In genomic region chr20:20603339-20603990, GRCh38 we compare ENCODE assay signal across 8 cellular contexts.
DNase-seq lines count a peak whose midpoint lies in the region; ATAC-seq and TF ChIP-seq lines count a peak whose summit lies in the region.

No MANE protein-coding gene starts in this region.

- H3K79me2 ChIP-seq in GM23338 (replicated peaks; ENCODE audit: insufficient read depth) = no peaks in the 10 kb centered on the region

- H3K36me3 Mint-ChIP-seq in GM23338 (ENCODE audit: low read depth) = no peaks in the 10 kb centered on the region

- no peak overlapping the region for H3K4me2 ChIP-seq in GM23338

- POLR2A ChIA-PET in RWPE1 (lab: Yijun Ruan, JAX; ENCODE audit: low non-redundant PET) = no interaction called here

- no peaks in the 10 kb centered on the region for H3K9me3 Mint-ChIP-seq in GM23338

- peaks cover 10% of the 10 kb centered on the region; the same call in 1 of the 2 replicates for H3K4me1 ChIP-seq in GM23338 (ENCODE audit: insufficient read depth)

- DNase-seq in DMS79 treated with DMSO at 0.1 percent for 48 hours (lab: John Stamatoyannopoulos, UW) (peak; percentile 99), RWPE1 (ENCODE audit: low spot score) (peak; percentile 93), renal cortical epithelial cell (ENCODE audit: low read depth) (peak; percentile 82), GM23338 (ENCODE audit: low spot score) (no peak), activated T-cell treated with anti-CD3 and anti-CD28 coated beads for 4 hours (no peak)
- no peak for DNase-seq in activated effector memory CD4-positive, alpha-beta T cell treated with Interleukin-2 at 50 U/mL for 16 hours

- TF ChIP-seq CTCF in RWPE1 (conservative IDR thresholded peaks at IDR 0.05; ENCODE audit: low read depth) (no peak), GM23338 (conservative IDR thresholded peaks at IDR 0.05; ENCODE audit: low read depth in 2 of 2) (no peak)

- H3F3A ChIP-seq in GM23338 (replicated peaks; ENCODE audit: low read depth) = no peaks in the 10 kb centered on the region

- no peaks in the 10 kb centered on the region for H3K27me3 Mint-ChIP-seq in GM23338 (ENCODE audit: insufficient read depth, low read depth, poor library complexity)

- peaks cover 6% of the 10 kb centered on the region for H3K4me1 Mint-ChIP-seq in GM23338

- H3K4me3 ChIP-seq in GM23338 = no peak overlapping the region

- no peaks in the 10 kb centered on the region; the same call in 1 of the 2 replicates for H4K20me1 ChIP-seq in GM23338 (replicated peaks; ENCODE audit: insufficient read depth)

- no peaks in the 10 kb centered on the region; the same call in 1 of the 2 replicates for H3K36me3 ChIP-seq in GM23338 (ENCODE audit: insufficient read depth)

- no peak overlapping the region for H3K4me3 Mint-ChIP-seq in GM23338

- H2AFZ ChIP-seq in GM23338 = no peak overlapping the region

- no peak overlapping the region for H3K27ac Mint-ChIP-seq in GM23338

- no peaks in the 10 kb centered on the region for H3K27me3 ChIP-seq in GM23338 (ENCODE audit: insufficient read depth)

- ATAC-seq in GM21381 (IDR thresholded peaks at IDR 0.05; ENCODE audit: unreplicated experiment) (peak; percentile 97), HG03520 (IDR thresholded peaks at IDR 0.05; ENCODE audit: unreplicated experiment) (peak; percentile 99), GM23338 (no peak)

- H3K27ac ChIP-seq in RWPE1 = peak overlapping the region; percentile 56
- no peak overlapping the region for H3K27ac ChIP-seq in GM23338 (ENCODE audit: low read depth)

- CTCF ChIA-PET in RWPE1 (lab: Yijun Ruan, JAX) = interaction anchor here (1.2 kb wide), 1 partner anchor 9 kb away, joined by 6 read pairs; no protein-coding TSS in a partner anchor

- no peaks in the 10 kb centered on the region for H3K9me2 ChIP-seq in GM23338 (ENCODE audit: insufficient read depth)

TF ChIP-seq in GM23338, 12 proteins besides CTCF, POLR2A, EP300 and RAD21:
- TF ChIP-seq STAT1 (IDR thresholded peaks at IDR 0.05; ENCODE audit: unreplicated experiment) (no peak), EZH2 (IDR thresholded peaks at IDR 0.05; ENCODE audit: low read depth, unreplicated experiment) (no peak), ETS1 (IDR thresholded peaks at IDR 0.05) (no peak), POLR2AphosphoS5 (IDR thresholded peaks at IDR 0.05; ENCODE audit: low read depth) (no peak), EZH2phosphoT487 (IDR thresholded peaks at IDR 0.05; ENCODE audit: unreplicated experiment) (no peak), CREB1 (CRISPR knock-in tag; IDR thresholded peaks at IDR 0.05; ENCODE audit: low read depth) (no peak), JUNB (IDR thresholded peaks at IDR 0.05; ENCODE audit: unreplicated experiment) (no peak), ZNF331 (CRISPR knock-in tag; IDR thresholded peaks at IDR 0.05; ENCODE audit: low read depth) (no peak), ZNF114 (CRISPR knock-in tag; IDR thresholded peaks at IDR 0.05) (no peak), NANOG (IDR thresholded peaks at IDR 0.05; ENCODE audit: borderline replicate concordance) (no peak)
- TF ChIP-seq, protein P1, sequence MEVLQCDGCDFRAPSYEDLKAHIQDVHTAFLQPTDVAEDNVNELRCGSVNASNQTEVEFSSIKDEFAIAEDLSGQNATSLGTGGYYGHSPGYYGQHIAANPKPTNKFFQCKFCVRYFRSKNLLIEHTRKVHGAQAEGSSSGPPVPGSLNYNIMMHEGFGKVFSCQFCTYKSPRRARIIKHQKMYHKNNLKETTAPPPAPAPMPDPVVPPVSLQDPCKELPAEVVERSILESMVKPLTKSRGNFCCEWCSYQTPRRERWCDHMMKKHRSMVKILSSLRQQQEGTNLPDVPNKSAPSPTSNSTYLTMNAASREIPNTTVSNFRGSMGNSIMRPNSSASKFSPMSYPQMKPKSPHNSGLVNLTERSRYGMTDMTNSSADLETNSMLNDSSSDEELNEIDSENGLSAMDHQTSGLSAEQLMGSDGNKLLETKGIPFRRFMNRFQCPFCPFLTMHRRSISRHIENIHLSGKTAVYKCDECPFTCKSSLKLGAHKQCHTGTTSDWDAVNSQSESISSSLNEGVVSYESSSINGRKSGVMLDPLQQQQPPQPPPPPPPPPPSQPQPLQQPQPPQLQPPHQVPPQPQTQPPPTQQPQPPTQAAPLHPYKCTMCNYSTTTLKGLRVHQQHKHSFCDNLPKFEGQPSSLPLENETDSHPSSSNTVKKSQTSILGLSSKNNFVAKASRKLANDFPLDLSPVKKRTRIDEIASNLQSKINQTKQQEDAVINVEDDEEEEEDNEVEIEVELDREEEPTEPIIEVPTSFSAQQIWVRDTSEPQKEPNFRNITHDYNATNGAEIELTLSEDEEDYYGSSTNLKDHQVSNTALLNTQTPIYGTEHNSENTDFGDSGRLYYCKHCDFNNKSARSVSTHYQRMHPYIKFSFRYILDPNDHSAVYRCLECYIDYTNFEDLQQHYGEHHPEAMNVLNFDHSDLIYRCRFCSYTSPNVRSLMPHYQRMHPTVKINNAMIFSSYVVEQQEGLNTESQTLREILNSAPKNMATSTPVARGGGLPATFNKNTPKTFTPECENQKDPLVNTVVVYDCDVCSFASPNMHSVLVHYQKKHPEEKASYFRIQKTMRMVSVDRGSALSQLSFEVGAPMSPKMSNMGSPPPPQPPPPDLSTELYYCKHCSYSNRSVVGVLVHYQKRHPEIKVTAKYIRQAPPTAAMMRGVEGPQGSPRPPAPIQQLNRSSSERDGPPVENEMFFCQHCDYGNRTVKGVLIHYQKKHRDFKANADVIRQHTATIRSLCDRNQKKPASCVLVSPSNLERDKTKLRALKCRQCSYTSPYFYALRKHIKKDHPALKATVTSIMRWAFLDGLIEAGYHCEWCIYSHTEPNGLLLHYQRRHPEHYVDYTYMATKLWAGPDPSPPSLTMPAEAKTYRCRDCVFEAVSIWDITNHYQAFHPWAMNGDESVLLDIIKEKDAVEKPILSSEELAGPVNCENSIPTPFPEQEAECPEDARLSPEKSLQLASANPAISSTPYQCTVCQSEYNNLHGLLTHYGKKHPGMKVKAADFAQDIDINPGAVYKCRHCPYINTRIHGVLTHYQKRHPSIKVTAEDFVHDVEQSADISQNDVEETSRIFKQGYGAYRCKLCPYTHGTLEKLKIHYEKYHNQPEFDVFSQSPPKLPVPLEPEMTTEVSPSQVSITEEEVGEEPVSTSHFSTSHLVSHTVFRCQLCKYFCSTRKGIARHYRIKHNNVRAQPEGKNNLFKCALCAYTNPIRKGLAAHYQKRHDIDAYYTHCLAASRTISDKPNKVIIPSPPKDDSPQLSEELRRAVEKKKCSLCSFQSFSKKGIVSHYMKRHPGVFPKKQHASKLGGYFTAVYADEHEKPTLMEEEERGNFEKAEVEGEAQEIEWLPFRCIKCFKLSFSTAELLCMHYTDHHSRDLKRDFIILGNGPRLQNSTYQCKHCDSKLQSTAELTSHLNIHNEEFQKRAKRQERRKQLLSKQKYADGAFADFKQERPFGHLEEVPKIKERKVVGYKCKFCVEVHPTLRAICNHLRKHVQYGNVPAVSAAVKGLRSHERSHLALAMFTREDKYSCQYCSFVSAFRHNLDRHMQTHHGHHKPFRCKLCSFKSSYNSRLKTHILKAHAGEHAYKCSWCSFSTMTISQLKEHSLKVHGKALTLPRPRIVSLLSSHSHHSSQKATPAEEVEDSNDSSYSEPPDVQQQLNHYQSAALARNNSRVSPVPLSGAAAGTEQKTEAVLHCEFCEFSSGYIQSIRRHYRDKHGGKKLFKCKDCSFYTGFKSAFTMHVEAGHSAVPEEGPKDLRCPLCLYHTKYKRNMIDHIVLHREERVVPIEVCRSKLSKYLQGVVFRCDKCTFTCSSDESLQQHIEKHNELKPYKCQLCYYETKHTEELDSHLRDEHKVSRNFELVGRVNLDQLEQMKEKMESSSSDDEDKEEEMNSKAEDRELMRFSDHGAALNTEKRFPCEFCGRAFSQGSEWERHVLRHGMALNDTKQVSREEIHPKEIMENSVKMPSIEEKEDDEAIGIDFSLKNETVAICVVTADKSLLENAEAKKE (CRISPR knock-in tag; IDR thresholded peaks at IDR 0.05) = no peak
- TF ChIP-seq, protein P2, sequence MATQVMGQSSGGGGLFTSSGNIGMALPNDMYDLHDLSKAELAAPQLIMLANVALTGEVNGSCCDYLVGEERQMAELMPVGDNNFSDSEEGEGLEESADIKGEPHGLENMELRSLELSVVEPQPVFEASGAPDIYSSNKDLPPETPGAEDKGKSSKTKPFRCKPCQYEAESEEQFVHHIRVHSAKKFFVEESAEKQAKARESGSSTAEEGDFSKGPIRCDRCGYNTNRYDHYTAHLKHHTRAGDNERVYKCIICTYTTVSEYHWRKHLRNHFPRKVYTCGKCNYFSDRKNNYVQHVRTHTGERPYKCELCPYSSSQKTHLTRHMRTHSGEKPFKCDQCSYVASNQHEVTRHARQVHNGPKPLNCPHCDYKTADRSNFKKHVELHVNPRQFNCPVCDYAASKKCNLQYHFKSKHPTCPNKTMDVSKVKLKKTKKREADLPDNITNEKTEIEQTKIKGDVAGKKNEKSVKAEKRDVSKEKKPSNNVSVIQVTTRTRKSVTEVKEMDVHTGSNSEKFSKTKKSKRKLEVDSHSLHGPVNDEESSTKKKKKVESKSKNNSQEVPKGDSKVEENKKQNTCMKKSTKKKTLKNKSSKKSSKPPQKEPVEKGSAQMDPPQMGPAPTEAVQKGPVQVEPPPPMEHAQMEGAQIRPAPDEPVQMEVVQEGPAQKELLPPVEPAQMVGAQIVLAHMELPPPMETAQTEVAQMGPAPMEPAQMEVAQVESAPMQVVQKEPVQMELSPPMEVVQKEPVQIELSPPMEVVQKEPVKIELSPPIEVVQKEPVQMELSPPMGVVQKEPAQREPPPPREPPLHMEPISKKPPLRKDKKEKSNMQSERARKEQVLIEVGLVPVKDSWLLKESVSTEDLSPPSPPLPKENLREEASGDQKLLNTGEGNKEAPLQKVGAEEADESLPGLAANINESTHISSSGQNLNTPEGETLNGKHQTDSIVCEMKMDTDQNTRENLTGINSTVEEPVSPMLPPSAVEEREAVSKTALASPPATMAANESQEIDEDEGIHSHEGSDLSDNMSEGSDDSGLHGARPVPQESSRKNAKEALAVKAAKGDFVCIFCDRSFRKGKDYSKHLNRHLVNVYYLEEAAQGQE (IDR thresholded peaks at IDR 0.05; ENCODE audit: unreplicated experiment) = no peak
TF ChIP-seq in GM23338: peak in this region for 0.

Comparison
In these comparisons a context has a peak if more than half of its experiments do, and no peak if none do; other contexts are left out.
1. DNase-seq: peak in DMS79 treated with DMSO at 0.1 percent for 48 hours (single experiment), RWPE1 (single experiment) and renal cortical epithelial cell (single experiment); none in GM23338 (single experiment), activated T-cell treated with anti-CD3 and anti-CD28 coated beads for 4 hours (single experiment) and activated effector memory CD4-positive, alpha-beta T cell treated with Interleukin-2 at 50 U/mL for 16 hours (single experiment).